18 cellular contexts compared by ENCODE assay signal in the genomic region with DNA sequence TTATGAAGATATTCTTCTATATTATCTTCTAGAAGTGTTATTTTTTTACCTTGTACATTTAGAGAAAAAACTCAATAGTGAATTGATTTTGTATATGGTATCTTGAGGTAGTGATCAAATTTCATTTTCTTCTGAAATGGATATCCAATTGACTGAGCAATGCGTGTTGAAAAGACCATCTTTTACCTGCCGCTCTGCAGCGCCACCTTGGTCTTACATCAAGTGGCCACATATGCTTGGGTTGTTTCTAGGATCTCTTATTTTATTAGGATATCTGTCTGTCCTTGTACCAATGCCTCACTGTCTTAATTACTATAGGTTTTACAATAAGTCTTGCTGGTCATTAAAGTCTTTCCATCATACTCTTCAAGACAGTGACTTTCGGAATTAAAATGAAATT.
"Had no signal": no experiment of that assay in that cellular context is flagged by ENCODE, and none has a peak within 500 bp of the region (broad histone marks: within the 10 kb centered on the region; RNA-seq: fewer than 3 reads in every experiment).

No MANE protein-coding gene starts in this region.

- H3K4me3 ChIP-seq: SJCRH30 had no signal

- H3K27me3 ChIP-seq: SJCRH30 had no signal

- DNase-seq: KBM-7, MM.1S, NCI-H1092 treated with DMSO at 0.1 percent for 48 hours, NCI-H1436, NCI-H187, NCI-H2029, NCI-H2081 treated with DMSO at 0.1 percent for 48 hours, NCI-H2171, NCI-H226, NCI-H446, NCI-H510A, NCI-H524 treated with DMSO at 0.1 percent for 48 hours, NCI-H69, NCI-H774, SHP77 treated with DMSO at 0.1 percent for 48 hours, SJCRH30 had no signal

- ATAC-seq: Panc1, Right ventricle myocardium inferior had no signal

- H3K27ac ChIP-seq: SJCRH30 had no signal
